Comparison of ENCODE assay signal across 21 cellular contexts in the genomic region with DNA sequence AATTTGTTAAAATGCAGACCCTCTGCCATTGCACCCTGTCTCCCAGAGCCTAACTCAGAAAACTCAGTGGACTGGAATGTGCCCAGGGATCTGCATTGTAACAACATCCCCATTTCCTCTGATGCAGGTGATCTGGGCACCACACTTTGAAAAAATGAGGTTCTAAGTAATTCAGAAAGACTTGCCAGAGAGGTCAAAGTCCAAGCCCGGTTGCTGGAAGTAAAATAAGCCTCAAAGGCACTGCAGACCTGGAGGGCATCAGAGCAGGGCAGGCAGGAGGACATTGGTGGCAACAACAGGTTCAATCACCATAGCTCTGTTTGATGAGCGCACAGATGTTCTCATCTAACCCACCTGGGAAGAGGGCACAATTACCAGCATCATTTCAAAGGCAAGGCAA.
"Had no signal": no experiment of that assay in that cellular context is flagged by ENCODE, and none has a peak within 500 bp of the region (broad histone marks: within the 10 kb centered on the region; RNA-seq: fewer than 3 reads in every experiment).

No MANE protein-coding gene starts in this region.

- H3K36me3 ChIP-seq: brain microvascular endothelial cell, right lobe of liver, stomach had no signal

- DNase-seq: activated B cell treated with CpG ODN at 0.5 μM for 24 hours; activated CD4-positive, alpha-beta T cell treated with anti-CD3 and anti-CD28 coated beads, Interleukin-2, amount 10 ng/mL, durations not matched to agents 24 days and 14 days; activated CD8-positive, alpha-beta memory T cell treated with anti-CD3 and anti-CD28 coated beads, Interleukin-2, amount 50 U/mL, for 4 hours; activated CD8-positive, alpha-beta T cell treated with anti-CD3 and anti-CD28 coated beads, Interleukin-2, amount 10 ng/mL, durations not matched to agents 7 days and 5 days; activated gamma-delta T cell; activated T-cell treated with anti-CD3 and anti-CD28 coated beads, Interleukin-2, amount 50 U/mL, for 48 hours; amygdala; brain microvascular endothelial cell; cortex of kidney; effector memory CD4-positive, alpha-beta T cell; natural killer cell; nucleus accumbens; right lobe of liver; stimulated activated CD4-positive, alpha-beta T cell treated with anti-CD3 and anti-CD28 coated beads, Interleukin-1b, Interleukin-23, amount 100 ng/mL, for 48 hours; stomach; T-helper 17 cell had no signal

- H3K27me3 ChIP-seq: brain microvascular endothelial cell, right lobe of liver, testis had no signal

- H3K27ac ChIP-seq: brain microvascular endothelial cell, epithelial cell of prostate, right lobe of liver had no signal

- H3K4me3 ChIP-seq: mucosa of descending colon, right lobe of liver, stomach, testis had no signal

- H3K4me1 ChIP-seq: right lobe of liver had no signal

- ATAC-seq: activated CD8-positive, alpha-beta T cell treated with anti-CD3 and anti-CD28 coated beads, Interleukin-2, amount 10 ng/mL, durations not matched to agents 7 days and 5 days; activated naive CD4-positive, alpha-beta T cell treated with anti-CD3 and anti-CD28 coated beads, Interleukin-2, amount 50 U/mL, for 72 hours; mucosa of descending colon; natural killer cell; T-helper 17 cell had no signal

- FAIRE-seq: frontal cortex had no signal

- H3K9me3 ChIP-seq: mucosa of descending colon, right lobe of liver, stomach, testis had no signal
